In genomic region chr16:74999683-75000480, GRCh38 we compare ENCODE assay signal across 1 cellular context.
A peak's percentile ranks its signal among the peaks of the same experiment; 100 is the strongest.
TF ChIP-seq lines count a peak whose summit lies in the region.

No MANE protein-coding gene starts in this region.

TF ChIP-seq in HepG2, 621 proteins besides CTCF, POLR2A, EP300 and RAD21 (continued from another document and continues in another):
- TF ChIP-seq ATF6 (CRISPR knock-in tag; conservative IDR thresholded peaks at IDR 0.05) (no peak), RFX5 (IDR thresholded peaks at IDR 0.05; ENCODE audit: low read depth, low read length) (no peak), ZNF780A (CRISPR knock-in tag; IDR thresholded peaks at IDR 0.05) (no peak), SMARCC2 (IDR thresholded peaks at IDR 0.05) (no peak), ZBTB7A (CRISPR knock-in tag; IDR thresholded peaks at IDR 0.05) (no peak), KDM1A (CRISPR knock-in tag; IDR thresholded peaks at IDR 0.05) (peak; percentile 64; the same call in 1 of the 2 replicates), JARID2 (CRISPR knock-in tag; IDR thresholded peaks at IDR 0.05; ENCODE audit: insufficient replicate concordance) (no peak), XBP1 (CRISPR knock-in tag; IDR thresholded peaks at IDR 0.05) (no peak), ZBTB42 (CRISPR knock-in tag; IDR thresholded peaks at IDR 0.05) (no peak), PITX1 (CRISPR knock-in tag; IDR thresholded peaks at IDR 0.05) (peak; percentile 70; the same call in 1 of the 2 replicates), HNRNPH1 (optimal IDR thresholded peaks at IDR 0.05; ENCODE audit: low read depth, low read length) (no peak), MTA1 (CRISPR knock-in tag; IDR thresholded peaks at IDR 0.05; ENCODE audit: borderline replicate concordance) (peak; percentile 57; the same call in 1 of the 2 replicates), PHB2 (IDR thresholded peaks at IDR 0.05; ENCODE audit: partially characterized antibody) (no peak), ZNF772 (CRISPR knock-in tag; IDR thresholded peaks at IDR 0.05) (no peak), ZFP1 (CRISPR knock-in tag; IDR thresholded peaks at IDR 0.05) (no peak), ATF4 (CRISPR knock-in tag; IDR thresholded peaks at IDR 0.05) (no peak), KDM4B (CRISPR knock-in tag; IDR thresholded peaks at IDR 0.05) (0 out of 2 replicates have a peak, but pooled peaks have one; percentile 41), REL (CRISPR knock-in tag; conservative IDR thresholded peaks at IDR 0.05) (no peak; the same call in 1 of the 2 replicates), ZNF691 (CRISPR knock-in tag; IDR thresholded peaks at IDR 0.05; ENCODE audit: borderline replicate concordance, low read depth) (peak; percentile 54; the same call in 1 of the 2 replicates), ZNF704 (CRISPR knock-in tag; IDR thresholded peaks at IDR 0.05; ENCODE audit: borderline replicate concordance) (no peak), NR2F2 (IDR thresholded peaks at IDR 0.05; ENCODE audit: borderline replicate concordance, low read depth) (no peak), CHD4 (IDR thresholded peaks at IDR 0.05; ENCODE audit: borderline replicate concordance, low read length) (no peak), ZNF660 (CRISPR knock-in tag; IDR thresholded peaks at IDR 0.05; ENCODE audit: borderline replicate concordance, low read depth) (no peak), TBX2 (CRISPR knock-in tag; IDR thresholded peaks at IDR 0.05; ENCODE audit: borderline replicate concordance) (peak; percentile 50; the same call in 1 of the 2 replicates), SMAD1 (CRISPR knock-in tag; IDR thresholded peaks at IDR 0.05; ENCODE audit: borderline replicate concordance, low read depth) (peak; percentile 48; the same call in 1 of the 2 replicates), THYN1 (CRISPR knock-in tag; IDR thresholded peaks at IDR 0.05; ENCODE audit: borderline replicate concordance, low read depth) (no peak), MXD4 (CRISPR knock-in tag; IDR thresholded peaks at IDR 0.05) (peak; percentile 43; the same call in 1 of the 2 replicates), HOXA3 (CRISPR knock-in tag; IDR thresholded peaks at IDR 0.05) (no peak; the same call in 1 of the 2 replicates), ZNF644 (CRISPR knock-in tag; IDR thresholded peaks at IDR 0.05; ENCODE audit: low read depth) (no peak), ISX (CRISPR knock-in tag; conservative IDR thresholded peaks at IDR 0.05) (no peak), ZNF317 (CRISPR knock-in tag; IDR thresholded peaks at IDR 0.05) (no peak), ZBTB14 (CRISPR knock-in tag; IDR thresholded peaks at IDR 0.05) (no peak), ZNF101 (CRISPR knock-in tag; IDR thresholded peaks at IDR 0.05; ENCODE audit: borderline replicate concordance, low read depth) (no peak), RFXAP (CRISPR knock-in tag; IDR thresholded peaks at IDR 0.05; ENCODE audit: borderline replicate concordance) (no peak)
- TF ChIP-seq, protein P1, sequence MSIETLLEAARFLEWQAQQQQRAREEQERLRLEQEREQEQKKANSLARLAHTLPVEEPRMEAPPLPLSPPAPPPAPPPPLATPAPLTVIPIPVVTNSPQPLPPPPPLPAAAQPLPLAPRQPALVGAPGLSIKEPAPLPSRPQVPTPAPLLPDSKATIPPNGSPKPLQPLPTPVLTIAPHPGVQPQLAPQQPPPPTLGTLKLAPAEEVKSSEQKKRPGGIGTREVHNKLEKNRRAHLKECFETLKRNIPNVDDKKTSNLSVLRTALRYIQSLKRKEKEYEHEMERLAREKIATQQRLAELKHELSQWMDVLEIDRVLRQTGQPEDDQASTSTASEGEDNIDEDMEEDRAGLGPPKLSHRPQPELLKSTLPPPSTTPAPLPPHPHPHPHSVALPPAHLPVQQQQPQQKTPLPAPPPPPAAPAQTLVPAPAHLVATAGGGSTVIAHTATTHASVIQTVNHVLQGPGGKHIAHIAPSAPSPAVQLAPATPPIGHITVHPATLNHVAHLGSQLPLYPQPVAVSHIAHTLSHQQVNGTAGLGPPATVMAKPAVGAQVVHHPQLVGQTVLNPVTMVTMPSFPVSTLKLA (IDR thresholded peaks at IDR 0.05) = no peak
- TF ChIP-seq, protein P2, sequence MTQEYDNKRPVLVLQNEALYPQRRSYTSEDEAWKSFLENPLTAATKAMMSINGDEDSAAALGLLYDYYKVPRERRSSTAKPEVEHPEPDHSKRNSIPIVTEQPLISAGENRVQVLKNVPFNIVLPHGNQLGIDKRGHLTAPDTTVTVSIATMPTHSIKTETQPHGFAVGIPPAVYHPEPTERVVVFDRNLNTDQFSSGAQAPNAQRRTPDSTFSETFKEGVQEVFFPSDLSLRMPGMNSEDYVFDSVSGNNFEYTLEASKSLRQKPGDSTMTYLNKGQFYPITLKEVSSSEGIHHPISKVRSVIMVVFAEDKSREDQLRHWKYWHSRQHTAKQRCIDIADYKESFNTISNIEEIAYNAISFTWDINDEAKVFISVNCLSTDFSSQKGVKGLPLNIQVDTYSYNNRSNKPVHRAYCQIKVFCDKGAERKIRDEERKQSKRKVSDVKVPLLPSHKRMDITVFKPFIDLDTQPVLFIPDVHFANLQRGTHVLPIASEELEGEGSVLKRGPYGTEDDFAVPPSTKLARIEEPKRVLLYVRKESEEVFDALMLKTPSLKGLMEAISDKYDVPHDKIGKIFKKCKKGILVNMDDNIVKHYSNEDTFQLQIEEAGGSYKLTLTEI (CRISPR knock-in tag; conservative IDR thresholded peaks at IDR 0.05) = no peak
- TF ChIP-seq, protein P3, sequence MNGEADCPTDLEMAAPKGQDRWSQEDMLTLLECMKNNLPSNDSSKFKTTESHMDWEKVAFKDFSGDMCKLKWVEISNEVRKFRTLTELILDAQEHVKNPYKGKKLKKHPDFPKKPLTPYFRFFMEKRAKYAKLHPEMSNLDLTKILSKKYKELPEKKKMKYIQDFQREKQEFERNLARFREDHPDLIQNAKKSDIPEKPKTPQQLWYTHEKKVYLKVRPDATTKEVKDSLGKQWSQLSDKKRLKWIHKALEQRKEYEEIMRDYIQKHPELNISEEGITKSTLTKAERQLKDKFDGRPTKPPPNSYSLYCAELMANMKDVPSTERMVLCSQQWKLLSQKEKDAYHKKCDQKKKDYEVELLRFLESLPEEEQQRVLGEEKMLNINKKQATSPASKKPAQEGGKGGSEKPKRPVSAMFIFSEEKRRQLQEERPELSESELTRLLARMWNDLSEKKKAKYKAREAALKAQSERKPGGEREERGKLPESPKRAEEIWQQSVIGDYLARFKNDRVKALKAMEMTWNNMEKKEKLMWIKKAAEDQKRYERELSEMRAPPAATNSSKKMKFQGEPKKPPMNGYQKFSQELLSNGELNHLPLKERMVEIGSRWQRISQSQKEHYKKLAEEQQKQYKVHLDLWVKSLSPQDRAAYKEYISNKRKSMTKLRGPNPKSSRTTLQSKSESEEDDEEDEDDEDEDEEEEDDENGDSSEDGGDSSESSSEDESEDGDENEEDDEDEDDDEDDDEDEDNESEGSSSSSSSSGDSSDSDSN (CRISPR knock-in tag; IDR thresholded peaks at IDR 0.05) = peak; percentile 73
- TF ChIP-seq, protein P4, sequence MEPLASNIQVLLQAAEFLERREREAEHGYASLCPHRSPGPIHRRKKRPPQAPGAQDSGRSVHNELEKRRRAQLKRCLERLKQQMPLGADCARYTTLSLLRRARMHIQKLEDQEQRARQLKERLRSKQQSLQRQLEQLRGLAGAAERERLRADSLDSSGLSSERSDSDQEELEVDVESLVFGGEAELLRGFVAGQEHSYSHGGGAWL (CRISPR knock-in tag; IDR thresholded peaks at IDR 0.05) = no peak
- TF ChIP-seq, protein P5, sequence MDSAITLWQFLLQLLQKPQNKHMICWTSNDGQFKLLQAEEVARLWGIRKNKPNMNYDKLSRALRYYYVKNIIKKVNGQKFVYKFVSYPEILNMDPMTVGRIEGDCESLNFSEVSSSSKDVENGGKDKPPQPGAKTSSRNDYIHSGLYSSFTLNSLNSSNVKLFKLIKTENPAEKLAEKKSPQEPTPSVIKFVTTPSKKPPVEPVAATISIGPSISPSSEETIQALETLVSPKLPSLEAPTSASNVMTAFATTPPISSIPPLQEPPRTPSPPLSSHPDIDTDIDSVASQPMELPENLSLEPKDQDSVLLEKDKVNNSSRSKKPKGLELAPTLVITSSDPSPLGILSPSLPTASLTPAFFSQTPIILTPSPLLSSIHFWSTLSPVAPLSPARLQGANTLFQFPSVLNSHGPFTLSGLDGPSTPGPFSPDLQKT (CRISPR knock-in tag; IDR thresholded peaks at IDR 0.05; ENCODE audit: borderline replicate concordance) = no peak
- TF ChIP-seq, protein P6, sequence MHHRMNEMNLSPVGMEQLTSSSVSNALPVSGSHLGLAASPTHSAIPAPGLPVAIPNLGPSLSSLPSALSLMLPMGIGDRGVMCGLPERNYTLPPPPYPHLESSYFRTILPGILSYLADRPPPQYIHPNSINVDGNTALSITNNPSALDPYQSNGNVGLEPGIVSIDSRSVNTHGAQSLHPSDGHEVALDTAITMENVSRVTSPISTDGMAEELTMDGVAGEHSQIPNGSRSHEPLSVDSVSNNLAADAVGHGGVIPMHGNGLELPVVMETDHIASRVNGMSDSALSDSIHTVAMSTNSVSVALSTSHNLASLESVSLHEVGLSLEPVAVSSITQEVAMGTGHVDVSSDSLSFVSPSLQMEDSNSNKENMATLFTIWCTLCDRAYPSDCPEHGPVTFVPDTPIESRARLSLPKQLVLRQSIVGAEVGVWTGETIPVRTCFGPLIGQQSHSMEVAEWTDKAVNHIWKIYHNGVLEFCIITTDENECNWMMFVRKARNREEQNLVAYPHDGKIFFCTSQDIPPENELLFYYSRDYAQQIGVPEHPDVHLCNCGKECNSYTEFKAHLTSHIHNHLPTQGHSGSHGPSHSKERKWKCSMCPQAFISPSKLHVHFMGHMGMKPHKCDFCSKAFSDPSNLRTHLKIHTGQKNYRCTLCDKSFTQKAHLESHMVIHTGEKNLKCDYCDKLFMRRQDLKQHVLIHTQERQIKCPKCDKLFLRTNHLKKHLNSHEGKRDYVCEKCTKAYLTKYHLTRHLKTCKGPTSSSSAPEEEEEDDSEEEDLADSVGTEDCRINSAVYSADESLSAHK (CRISPR knock-in tag; IDR thresholded peaks at IDR 0.05; ENCODE audit: borderline replicate concordance) = no peak
- TF ChIP-seq, protein P7, sequence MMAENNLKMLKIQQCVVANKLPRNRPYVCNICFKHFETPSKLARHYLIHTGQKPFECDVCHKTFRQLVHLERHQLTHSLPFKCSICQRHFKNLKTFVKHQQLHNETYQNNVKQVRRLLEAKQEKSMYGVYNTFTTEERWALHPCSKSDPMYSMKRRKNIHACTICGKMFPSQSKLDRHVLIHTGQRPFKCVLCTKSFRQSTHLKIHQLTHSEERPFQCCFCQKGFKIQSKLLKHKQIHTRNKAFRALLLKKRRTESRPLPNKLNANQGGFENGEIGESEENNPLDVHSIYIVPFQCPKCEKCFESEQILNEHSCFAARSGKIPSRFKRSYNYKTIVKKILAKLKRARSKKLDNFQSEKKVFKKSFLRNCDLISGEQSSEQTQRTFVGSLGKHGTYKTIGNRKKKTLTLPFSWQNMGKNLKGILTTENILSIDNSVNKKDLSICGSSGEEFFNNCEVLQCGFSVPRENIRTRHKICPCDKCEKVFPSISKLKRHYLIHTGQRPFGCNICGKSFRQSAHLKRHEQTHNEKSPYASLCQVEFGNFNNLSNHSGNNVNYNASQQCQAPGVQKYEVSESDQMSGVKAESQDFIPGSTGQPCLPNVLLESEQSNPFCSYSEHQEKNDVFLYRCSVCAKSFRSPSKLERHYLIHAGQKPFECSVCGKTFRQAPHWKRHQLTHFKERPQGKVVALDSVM (CRISPR knock-in tag; IDR thresholded peaks at IDR 0.05) = no peak
- TF ChIP-seq, protein P8, sequence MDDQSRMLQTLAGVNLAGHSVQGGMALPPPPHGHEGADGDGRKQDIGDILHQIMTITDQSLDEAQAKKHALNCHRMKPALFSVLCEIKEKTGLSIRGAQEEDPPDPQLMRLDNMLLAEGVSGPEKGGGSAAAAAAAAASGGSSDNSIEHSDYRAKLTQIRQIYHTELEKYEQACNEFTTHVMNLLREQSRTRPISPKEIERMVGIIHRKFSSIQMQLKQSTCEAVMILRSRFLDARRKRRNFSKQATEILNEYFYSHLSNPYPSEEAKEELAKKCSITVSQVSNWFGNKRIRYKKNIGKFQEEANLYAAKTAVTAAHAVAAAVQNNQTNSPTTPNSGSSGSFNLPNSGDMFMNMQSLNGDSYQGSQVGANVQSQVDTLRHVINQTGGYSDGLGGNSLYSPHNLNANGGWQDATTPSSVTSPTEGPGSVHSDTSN (CRISPR knock-in tag; IDR thresholded peaks at IDR 0.05; ENCODE audit: borderline replicate concordance) = no peak
